20 cellular contexts compared by ENCODE assay signal in the genomic region with DNA sequence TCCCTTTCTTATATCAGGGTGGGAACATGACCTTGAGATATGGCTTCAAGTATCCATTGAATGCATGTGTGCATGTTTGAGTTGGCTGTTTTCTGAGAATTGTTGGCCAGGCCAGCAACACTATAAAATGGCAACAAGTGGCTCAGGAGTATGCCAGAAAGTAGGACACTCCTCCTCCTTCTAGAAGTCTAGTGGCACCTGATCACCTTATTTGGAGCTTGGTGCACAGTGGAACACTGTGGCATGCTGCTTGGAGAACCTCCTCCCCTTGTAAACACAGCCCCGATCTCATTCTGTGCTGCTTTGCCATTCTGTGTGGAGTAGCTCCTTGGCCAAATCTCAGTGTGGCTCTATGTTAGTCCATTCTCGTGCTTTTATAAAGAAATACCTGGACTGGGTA.
DNase-seq lines count a peak whose midpoint lies in the region; ATAC-seq, FAIRE-seq and TF ChIP-seq lines count a peak whose summit lies in the region.
"Had no signal": no experiment of that assay in that cellular context is flagged by ENCODE, and none has a peak within 500 bp of the region (broad histone marks: within the 10 kb centered on the region; RNA-seq: fewer than 3 reads in every experiment).

No MANE protein-coding gene starts in this region.

- no peak overlapping the region for H3K4me3 Mint-ChIP-seq in activated CD4-positive, alpha-beta T cell treated with anti-CD3 and anti-CD28 coated beads, Interleukin-2, amount 10 ng/mL, durations not matched to agents 7 days and 5 days
- H3K4me3 Mint-ChIP-seq: CD4-positive, alpha-beta memory T cell; HFFc6 had no signal

- no peak overlapping the region for H3K27ac Mint-ChIP-seq in activated CD4-positive, alpha-beta T cell treated with anti-CD3 and anti-CD28 coated beads, Interleukin-2, amount 10 ng/mL, durations not matched to agents 7 days and 5 days
- H3K27ac Mint-ChIP-seq: CD4-positive, alpha-beta memory T cell; HFFc6 had no signal

- FAIRE-seq in kidney (lab: Jason Lieb, UNC), result no peak
- FAIRE-seq: G401.6, GM12892, H1 had no signal

- H3K9ac ChIP-seq in kidney (ENCODE audit: low read length in 2 of 2), result no peak overlapping the region
- H3K9ac ChIP-seq: GM23248 had no signal

- 58 to 64% methylated on average over 2 of the region's 2 CpGs for WGBS in testis, 2 donors
- 63% methylated on average over 2 of the region's 2 CpGs for WGBS in right cardiac atrium

- no peaks in the 10 kb centered on the region for H3K4me1 Mint-ChIP-seq in activated CD4-positive, alpha-beta T cell treated with anti-CD3 and anti-CD28 coated beads, Interleukin-2, amount 10 ng/mL, durations not matched to agents 7 days and 5 days
- H3K4me1 Mint-ChIP-seq: CD4-positive, alpha-beta memory T cell had no signal

- POLR2A ChIA-PET in activated CD4-positive, alpha-beta T cell treated with anti-CD3 and anti-CD28 coated beads, Interleukin-2, amount 10 ng/mL, durations not matched to agents 7 days and 5 days (lab: Charles Lee), result no interaction called here

- H3K27me3 ChIP-seq in lower lobe of right lung (ENCODE audit: low read depth) (no peaks in the 10 kb centered on the region), testis (no peaks in the 10 kb centered on the region), right cardiac atrium (ENCODE audit: control insufficient read depth, insufficient read depth) (no peaks in the 10 kb centered on the region)

- TF ChIP-seq POLR2A in testis (IDR thresholded peaks at IDR 0.05), result no peak

- H3K36me3 ChIP-seq in lower lobe of right lung, result no peaks in the 10 kb centered on the region
- no peaks in the 10 kb centered on the region for H3K36me3 ChIP-seq in testis (ENCODE audit: low read depth, missing control alignments)
- no peaks in the 10 kb centered on the region for H3K36me3 ChIP-seq in kidney (ENCODE audit: control insufficient read depth in 1 of 2, insufficient read depth in 2 of 2, low read length in 2 of 2)

- ATAC-seq in lower lobe of right lung (peak; percentile 88 to 92), right cardiac atrium (no peak)

- no peaks in the 10 kb centered on the region for H3K27me3 Mint-ChIP-seq in activated CD4-positive, alpha-beta T cell treated with anti-CD3 and anti-CD28 coated beads, Interleukin-2, amount 10 ng/mL, durations not matched to agents 7 days and 5 days
- H3K27me3 Mint-ChIP-seq: CD4-positive, alpha-beta memory T cell had no signal

- H3K27ac ChIP-seq in lower lobe of right lung (no peak overlapping the region), testis (no peak overlapping the region), right cardiac atrium (ENCODE audit: low read length) (no peak overlapping the region), kidney (ENCODE audit: low read depth in 2 of 2, low read length in 2 of 2) (no peak overlapping the region)
- H3K27ac ChIP-seq: GM23248 had no signal

- H3K36me3 Mint-ChIP-seq in activated CD4-positive, alpha-beta T cell treated with anti-CD3 and anti-CD28 coated beads, Interleukin-2, amount 10 ng/mL, durations not matched to agents 7 days and 5 days (ENCODE audit: low read depth), result no peaks in the 10 kb centered on the region
- H3K36me3 Mint-ChIP-seq: CD4-positive, alpha-beta memory T cell had no signal

- intact Hi-C loops in lower lobe of right lung (cut with DNase I), result no loop called here
- intact Hi-C loops in testis (cut with DNase I; ENCODE audit: low total_unique reads), result no loop called here
- intact Hi-C loops in right cardiac atrium (cut with DNase I), result no loop called here
- intact Hi-C loops in kidney (cut with DNase I), result no loop called here

- no peak for TF ChIP-seq CTCF in lower lobe of right lung (IDR thresholded peaks at IDR 0.05)
- TF ChIP-seq CTCF in testis (IDR thresholded peaks at IDR 0.05), result no peak
- no peak for TF ChIP-seq CTCF in kidney (IDR thresholded peaks at IDR 0.05; ENCODE audit: borderline replicate concordance, extremely low read depth, insufficient read depth)

- H3K4me1 ChIP-seq in lower lobe of right lung, result no peaks in the 10 kb centered on the region
- peaks cover 8% of the 10 kb centered on the region for H3K4me1 ChIP-seq in testis
- H3K4me1 ChIP-seq in right cardiac atrium (ENCODE audit: control insufficient read depth, insufficient read depth, low read length), result no peaks in the 10 kb centered on the region
- H3K4me1 ChIP-seq in kidney (ENCODE audit: control insufficient read depth in 1 of 2, insufficient read depth in 1 of 2, low read depth in 1 of 2, low read length in 2 of 2), result no peaks in the 10 kb centered on the region

- CTCF ChIA-PET in activated CD4-positive, alpha-beta T cell treated with anti-CD3 and anti-CD28 coated beads, Interleukin-2, amount 10 ng/mL, durations not matched to agents 7 days and 5 days (lab: Charles Lee), result no interaction called here

- no peak overlapping the region for H3K4me3 ChIP-seq in lower lobe of right lung
- H3K4me3 ChIP-seq in testis, result no peak overlapping the region
- H3K4me3 ChIP-seq in right cardiac atrium (ENCODE audit: low read length), result no peak overlapping the region
- no peak overlapping the region for H3K4me3 ChIP-seq in kidney (ENCODE audit: low read length in 2 of 2)
- H3K4me3 ChIP-seq: GM23248 had no signal

- DNase-seq in NCI-H2029 (lab: John Stamatoyannopoulos, UW) (peak; percentile 60), lower lobe of right lung (no peak), testis (peak; percentile 21), DMS53 treated with DMSO at 0.1 percent for 48 hours (lab: John Stamatoyannopoulos, UW; ENCODE audit: unreplicated experiment) (no peak), right cardiac atrium (no peak), kidney (no peak)
- no peak for DNase-seq in activated CD4-positive, alpha-beta T cell treated with anti-CD3 and anti-CD28 coated beads, Interleukin-2, amount 10 ng/mL, durations not matched to agents 7 days and 5 days
- DNase-seq: C1 segment of cervical spinal cord; Calu3; CD4-positive, alpha-beta memory T cell; COR-L47; DMS53; DND-41; GM23248; H7; HCEC 1CT; HFFc6 had no signal

- H3K9me3 ChIP-seq in lower lobe of right lung (no peaks in the 10 kb centered on the region), testis (no peaks in the 10 kb centered on the region), right cardiac atrium (ENCODE audit: control insufficient read depth, low read length) (no peaks in the 10 kb centered on the region), kidney (ENCODE audit: control insufficient read depth in 1 of 2, low read length in 2 of 2) (no peaks in the 10 kb centered on the region)

- peaks cover 28% of the 10 kb centered on the region for H3K9me3 Mint-ChIP-seq in activated CD4-positive, alpha-beta T cell treated with anti-CD3 and anti-CD28 coated beads, Interleukin-2, amount 10 ng/mL, durations not matched to agents 7 days and 5 days

Comparison
In these comparisons a context has a peak if more than half of its experiments do, and no peak if none do; other contexts are left out.
1. DNase-seq: peak in NCI-H2029 (single experiment) and testis (single experiment); none in lower lobe of right lung (single experiment), DMS53 treated with DMSO at 0.1 percent for 48 hours (single experiment), activated CD4-positive, alpha-beta T cell treated with anti-CD3 and anti-CD28 coated beads, Interleukin-2, amount 10 ng/mL, durations not matched to agents 7 days and 5 days (single experiment), right cardiac atrium (0 of 3) and kidney (single experiment).
2. ATAC-seq: peak in lower lobe of right lung (2 of 2); none in right cardiac atrium (0 of 2).